1 cellular context compared by ENCODE assay signal in genomic region chr2:128472789-128473174, GRCh38.
TF ChIP-seq lines count a peak whose summit lies in the region.

No MANE protein-coding gene starts in this region.

TF ChIP-seq in GM23338, 12 proteins besides CTCF, POLR2A, EP300 and RAD21 (continued from another document):
- TF ChIP-seq REST (IDR thresholded peaks at IDR 0.05; ENCODE audit: unreplicated experiment) (no peak), EZH2phosphoT487 (IDR thresholded peaks at IDR 0.05; ENCODE audit: unreplicated experiment) (no peak), POLR2AphosphoS5 (IDR thresholded peaks at IDR 0.05; ENCODE audit: low read depth) (no peak), CREB1 (CRISPR knock-in tag; IDR thresholded peaks at IDR 0.05; ENCODE audit: low read depth) (no peak), ZNF114 (CRISPR knock-in tag; IDR thresholded peaks at IDR 0.05) (no peak), EZH2 (IDR thresholded peaks at IDR 0.05; ENCODE audit: low read depth, unreplicated experiment) (no peak), JUNB (IDR thresholded peaks at IDR 0.05; ENCODE audit: unreplicated experiment) (no peak), ZNF331 (CRISPR knock-in tag; IDR thresholded peaks at IDR 0.05; ENCODE audit: low read depth) (no peak), STAT1 (IDR thresholded peaks at IDR 0.05; ENCODE audit: unreplicated experiment) (no peak), ETS1 (IDR thresholded peaks at IDR 0.05) (no peak)
